In genomic region chr19:41480336-41480735, GRCh38 we compare ENCODE assay signal across 25 cellular contexts. TPM values are rescaled to one million over a fixed set of nuclear protein-coding genes. Genes with fewer than 3 reads are reported as not detected.
DNase-seq lines count a peak whose midpoint lies in the region; ATAC-seq and TF ChIP-seq lines count a peak whose summit lies in the region.
"Had no signal": no experiment of that assay in that cellular context is flagged by ENCODE, and none has a peak within 500 bp of the region (broad histone marks: within the 10 kb centered on the region; RNA-seq: fewer than 3 reads in every experiment).

No MANE protein-coding gene starts in this region.

- ATAC-seq in left cardiac atrium (peak in 1 of 2 donors; percentile 26), HG02759 (IDR thresholded peaks at IDR 0.05; ENCODE audit: unreplicated experiment) (no peak), HG02852 (IDR thresholded peaks at IDR 0.05; ENCODE audit: unreplicated experiment) (no peak)
- ATAC-seq: stimulated activated naive B cell treated with anti-CD40 and anti-IgM and Interleukin-4, amounts not matched to agents 10 μg/mL and 1 μg/mL and 100 μg/mL, for 72 hours had no signal

- H3K9me3 Mint-ChIP-seq in endothelial cell (ENCODE audit: unreplicated experiment) = peaks cover 16% of the 10 kb centered on the region
- H3K9me3 Mint-ChIP-seq: activated T-cell treated with anti-CD3 and anti-CD28 coated beads, Interleukin-2, amount 50 U/mL, for 4 hours; stimulated activated naive B cell treated with anti-CD40 and anti-IgM and Interleukin-4, amounts not matched to agents 10 μg/mL and 1 μg/mL and 100 μg/mL, for 72 hours had no signal

- TF ChIP-seq POLR2A in ovary (IDR thresholded peaks at IDR 0.05) = no peak
- TF ChIP-seq POLR2A in suprapubic skin (IDR thresholded peaks at IDR 0.05) = no peak

- H3K4me2 ChIP-seq in mesendoderm (ENCODE audit: low read length) = no peak overlapping the region

- intact Hi-C loops in left cardiac atrium (cut with DNase I) = no loop called here
- intact Hi-C loops in cardiac septum (cut with DNase I) = no loop called here
- intact Hi-C loops in ovary (cut with DNase I) = no loop called here

- H3K23ac ChIP-seq in mesendoderm (ENCODE audit: low read length) = no peak overlapping the region

- TF ChIP-seq EP300 in ovary (IDR thresholded peaks at IDR 0.05) (no peak), suprapubic skin (IDR thresholded peaks at IDR 0.05) (no peak)

- no peak overlapping the region for H3K4ac ChIP-seq in mesendoderm (ENCODE audit: low read depth, low read length)

- H2BK15ac ChIP-seq in mesendoderm (replicated peaks; ENCODE audit: low read depth) = no peak overlapping the region

- no peak overlapping the region for H2BK5ac ChIP-seq in mesendoderm (ENCODE audit: low read length)

- H3K27ac ChIP-seq in ovary (peak overlapping the region in 1 of 2 donors; percentile 85), mesendoderm (ENCODE audit: low read depth, low read length) (no peak overlapping the region), suprapubic skin (no peak overlapping the region)
- H3K27ac ChIP-seq: prostate gland had no signal

- H3K56ac ChIP-seq in mesendoderm (ENCODE audit: low read length) = no peak overlapping the region

- H3K4me1 ChIP-seq in ovary (ENCODE audit: insufficient read depth) (no peaks in the 10 kb centered on the region), mesendoderm (ENCODE audit: control insufficient read depth, low read depth, low read length) (no peaks in the 10 kb centered on the region), suprapubic skin (no peaks in the 10 kb centered on the region)
- H3K4me1 ChIP-seq: breast epithelium, tibial nerve had no signal

- WGBS in ovary, 3 donors = 54 to 78% (median 65%) methylated on average over 12 of the region's 12 CpGs
- WGBS in mesendoderm (ENCODE audit: extremely low coverage, insufficient coverage, low lambda C conversion rate) = no CpG with 5 or more reads among the region's 12 CpGs
- 80% methylated on average over 12 of the region's 12 CpGs for WGBS in suprapubic skin

- no peak overlapping the region for H2BK120ac ChIP-seq in mesendoderm (ENCODE audit: low read depth, low read length)

- peaks cover 10% of the 10 kb centered on the region for H3K27me3 Mint-ChIP-seq in endothelial cell (ENCODE audit: unreplicated experiment)

- no peaks in the 10 kb centered on the region for H3K9me3 ChIP-seq in ovary
- H3K9me3 ChIP-seq in suprapubic skin = no peaks in the 10 kb centered on the region
- H3K9me3 ChIP-seq: breast epithelium, prostate gland had no signal

- H3K79me1 ChIP-seq in mesendoderm (ENCODE audit: low read length) = no peaks in the 10 kb centered on the region

- no peak overlapping the region for H2AK5ac ChIP-seq in mesendoderm (ENCODE audit: low read length)

- H4K5ac ChIP-seq in mesendoderm (ENCODE audit: low read length) = no peak overlapping the region

- peak overlapping the region; percentile 98 for H3K27ac Mint-ChIP-seq in endothelial cell (ENCODE audit: unreplicated experiment)
- H3K27ac Mint-ChIP-seq: H9; IgD-negative memory B cell; stimulated activated naive B cell treated with anti-CD40 and anti-IgM and Interleukin-4, amounts not matched to agents 10 μg/mL and 1 μg/mL and 100 μg/mL, for 72 hours had no signal

- H3K4me3 ChIP-seq in ovary = no peak overlapping the region
- H3K4me3 ChIP-seq in mesendoderm (ENCODE audit: low read length) = no peak overlapping the region
- no peak overlapping the region for H3K4me3 ChIP-seq in suprapubic skin
- H3K4me3 ChIP-seq: breast epithelium, prostate gland, tibial nerve had no signal

- no peak overlapping the region for H4K8ac ChIP-seq in mesendoderm (ENCODE audit: low read depth, low read length)

- peak; percentile 45 for DNase-seq in left cardiac atrium
- DNase-seq in cardiac septum (ENCODE audit: low spot score) = no peak
- DNase-seq in endothelial cell (ENCODE audit: low spot score) = no peak
- peak; percentile 28 to 46 (median 38) for DNase-seq in ovary
- DNase-seq in mesendoderm = no peak
- DNase-seq in suprapubic skin (ENCODE audit: low spot score in 2 of 2) = no peak
- DNase-seq: activated CD4-positive, alpha-beta T cell treated with anti-CD3 and anti-CD28 coated beads for 1 hour; activated naive CD4-positive, alpha-beta T cell; activated T-cell treated with anti-CD3 and anti-CD28 coated beads, Interleukin-2, amount 50 U/mL, for 4 hours; cortex of kidney; H9; NCI-H1436 treated with DMSO at 0.1 percent for 48 hours; NCI-H2171; NCI-H524 treated with DMSO at 0.1 percent for 48 hours; small intestine; stimulated activated naive B cell treated with anti-CD40 and anti-IgM and Interleukin-4, amounts not matched to agents 10 μg/mL and 1 μg/mL and 100 μg/mL, for 72 hours had no signal

- no peak overlapping the region for H3K4me3 Mint-ChIP-seq in endothelial cell (ENCODE audit: unreplicated experiment)
- H3K4me3 Mint-ChIP-seq: activated T-cell treated with anti-CD3 and anti-CD28 coated beads, Interleukin-2, amount 50 U/mL, for 4 hours; H9; IgD-negative memory B cell; stimulated activated naive B cell treated with anti-CD40 and anti-IgM and Interleukin-4, amounts not matched to agents 10 μg/mL and 1 μg/mL and 100 μg/mL, for 72 hours had no signal

- no peak overlapping the region for H3K18ac ChIP-seq in mesendoderm (ENCODE audit: low read length)

- peaks cover 42% of the 10 kb centered on the region for H3K4me1 Mint-ChIP-seq in endothelial cell (ENCODE audit: unreplicated experiment)
- H3K4me1 Mint-ChIP-seq: H9 had no signal

- H3K79me2 ChIP-seq in mesendoderm (ENCODE audit: control insufficient read depth, insufficient read depth, low read length) = no peaks in the 10 kb centered on the region

- no peaks in the 10 kb centered on the region for H3K36me3 ChIP-seq in ovary
- H3K36me3 ChIP-seq in mesendoderm (ENCODE audit: control insufficient read depth, insufficient read depth, low read length) = no peaks in the 10 kb centered on the region
- no peaks in the 10 kb centered on the region for H3K36me3 ChIP-seq in suprapubic skin
- H3K36me3 ChIP-seq: breast epithelium, prostate gland, tibial nerve had no signal

- TF ChIP-seq CTCF in endothelial cell (IDR thresholded peaks at IDR 0.05; ENCODE audit: unreplicated experiment) = no peak
- TF ChIP-seq CTCF in ovary (IDR thresholded peaks at IDR 0.05) = no peak
- no peak for TF ChIP-seq CTCF in suprapubic skin (IDR thresholded peaks at IDR 0.05)

- H3K27me3 ChIP-seq in ovary (no peaks in the 10 kb centered on the region), mesendoderm (ENCODE audit: insufficient read depth, low read length, poor library complexity) (no peaks in the 10 kb centered on the region), suprapubic skin (peaks cover 14% of the 10 kb centered on the region)
- H3K27me3 ChIP-seq: tibial nerve had no signal

- no peak overlapping the region for H3K9ac ChIP-seq in mesendoderm (ENCODE audit: low read length)

- H3K36me3 Mint-ChIP-seq in endothelial cell (ENCODE audit: low read depth, unreplicated experiment) = peaks cover 34% of the 10 kb centered on the region
- H3K36me3 Mint-ChIP-seq: stimulated activated naive B cell treated with anti-CD40 and anti-IgM and Interleukin-4, amounts not matched to agents 10 μg/mL and 1 μg/mL and 100 μg/mL, for 72 hours had no signal

RNA-seq across cellular contexts. Expression of gene ERICH4, which starts 37.4 kb away (rescaled TPM):
- not detected for total RNA-seq in left cardiac atrium
- total RNA-seq in cardiac septum = not detected
- not detected for total RNA-seq in endothelial cell (ENCODE audit: unreplicated experiment)
- total RNA-seq in ovary = not detected
- not detected for polyA plus RNA-seq in ovary
- polyA plus RNA-seq in mesendoderm (2013, experiment 1 of 2) = not detected
- polyA plus RNA-seq in mesendoderm (2013, experiment 2 of 2) = not detected
- not detected for total RNA-seq in suprapubic skin
- total RNA-seq: activated T-cell treated with anti-CD3 and anti-CD28 coated beads, Interleukin-2, amount 50 U/mL, for 4 hours; breast epithelium; H9; lower leg skin; M059J; prostate gland; tibial nerve had no signal
- polyA plus RNA-seq: BJ, IgD-negative memory B cell had no signal

RNA-seq across cellular contexts. Expression of gene DMAC2, which starts 40.6 kb away (rescaled TPM):
- total RNA-seq in left cardiac atrium (10 to 100 TPM; 59.0 to 67.6 TPM), cardiac septum (84.4 TPM), endothelial cell (ENCODE audit: unreplicated experiment) (75.5 TPM), ovary (10 to 100 TPM; 23.1 to 35.9 (median 33.1) TPM), suprapubic skin (10 to 100 TPM; 26.1 to 36.4 (median 34.2) TPM)
- polyA plus RNA-seq in ovary = 10 to 100 TPM; 31.0 TPM
- polyA plus RNA-seq in mesendoderm (2013, experiment 1 of 2) = 70.8 TPM
- 70.2 TPM for polyA plus RNA-seq in mesendoderm (2013, experiment 2 of 2)

RNA-seq across cellular contexts. Expression of gene B3GNT8, which starts 53.2 kb away (rescaled TPM):
- 1 to 10 TPM; 1.4 to 3.2 TPM for total RNA-seq in left cardiac atrium
- 3.9 TPM for total RNA-seq in cardiac septum
- 10.7 TPM for total RNA-seq in endothelial cell (ENCODE audit: unreplicated experiment)
- 1 to 10 TPM in 4 of 7 donors, under 1 TPM in 3; 0.51 to 2.2 (median 1.2) TPM for total RNA-seq in ovary
- polyA plus RNA-seq in ovary = 1 to 10 TPM in 1 of 2 donors, not detected in 1; 1.1 TPM
- 1.7 TPM for polyA plus RNA-seq in mesendoderm (2013, experiment 1 of 2)
- 1.3 TPM for polyA plus RNA-seq in mesendoderm (2013, experiment 2 of 2)
- 1 to 10 TPM; 4.7 to 9.6 (median 6.2) TPM for total RNA-seq in suprapubic skin
- total RNA-seq: M059J had no signal

Comparison
In these comparisons a context has a peak if more than half of its experiments do, and no peak if none do; other contexts are left out.
1. DNase-seq: peak in left cardiac atrium (single experiment) and ovary (5 of 5); none in cardiac septum (single experiment), endothelial cell (single experiment), mesendoderm (single experiment) and suprapubic skin (0 of 2).